ENCODE assay signal across 15 cellular contexts in genomic region chr3:184576457-184577240, GRCh38. TPM values are rescaled to one million over a fixed set of nuclear protein-coding genes. Genes with fewer than 3 reads are reported as not detected.
A peak's percentile ranks its signal among the peaks of the same experiment; 100 is the strongest.
DNase-seq lines count a peak whose midpoint lies in the region; ATAC-seq, FAIRE-seq and TF ChIP-seq lines count a peak whose summit lies in the region.
"Had no signal": no experiment of that assay in that cellular context is flagged by ENCODE, and none has a peak within 500 bp of the region (broad histone marks: within the 10 kb centered on the region; RNA-seq: fewer than 3 reads in every experiment).

No MANE protein-coding gene starts in this region.

- H3K9ac ChIP-seq in neural progenitor cell, result no peak overlapping the region
- H3K9ac ChIP-seq: BLaER1 treated with 17β-estradiol and CSF1 and Interleukin-3, amounts not matched to agents 10 nM and 100 nM had no signal

- H3K9me3 ChIP-seq in cardiac muscle cell (ENCODE audit: low read depth) (no peaks in the 10 kb centered on the region), heart right ventricle (no peaks in the 10 kb centered on the region), neural progenitor cell (ENCODE audit: low read depth) (no peaks in the 10 kb centered on the region)
- H3K9me3 ChIP-seq: BLaER1 treated with 17β-estradiol and CSF1 and Interleukin-3, amounts not matched to agents 10 nM and 100 nM had no signal

- H3K4me1 ChIP-seq in cardiac muscle cell (ENCODE audit: low read depth) (peaks cover 69% of the 10 kb centered on the region), heart right ventricle (peaks cover 0 to 8% (median under 1%) of the 10 kb centered on the region in 9 donors), neural progenitor cell (peaks cover 19% of the 10 kb centered on the region)

- H3K4me3 Mint-ChIP-seq in endothelial cell (ENCODE audit: unreplicated experiment) (peak overlapping the region; percentile 54), neural progenitor cell (peak overlapping the region; percentile 59)
- no peak overlapping the region for H3K4me3 Mint-ChIP-seq in activated naive CD8-positive, alpha-beta T cell treated with anti-CD3 and anti-CD28 coated beads, Interleukin-2, amount 50 U/mL, for 24 hours
- H3K4me3 Mint-ChIP-seq: CD4-positive, CD25-positive, alpha-beta regulatory T cell had no signal

- no peaks in the 10 kb centered on the region for H3F3A ChIP-seq in neural progenitor cell (ENCODE audit: low read depth)

- peaks cover 19% of the 10 kb centered on the region for H3K27me3 Mint-ChIP-seq in endothelial cell (ENCODE audit: unreplicated experiment)
- H3K27me3 Mint-ChIP-seq in neural progenitor cell (ENCODE audit: insufficient read depth, low read depth), result peaks cover 18% of the 10 kb centered on the region
- peaks cover 8% of the 10 kb centered on the region for H3K27me3 Mint-ChIP-seq in activated naive CD8-positive, alpha-beta T cell treated with anti-CD3 and anti-CD28 coated beads, Interleukin-2, amount 50 U/mL, for 24 hours

- DNase-seq in cardiac muscle cell (ENCODE audit: low read depth in 1 of 2, low spot score in 1 of 2) (no peak), heart right ventricle (no peak), endothelial cell (ENCODE audit: low spot score) (no peak), neural progenitor cell (ENCODE audit: low spot score) (no peak), NCI-H2227 (lab: John Stamatoyannopoulos, UW; ENCODE audit: unreplicated experiment) (no peak), frontal cortex (ENCODE audit: low spot score in 2 of 2) (no peak)
- DNase-seq in activated naive CD8-positive, alpha-beta T cell treated with anti-CD3 and anti-CD28 coated beads, Interleukin-2, amount 50 U/mL, for 24 hours, result no peak
- DNase-seq: ACHN; CD4-positive, CD25-positive, alpha-beta regulatory T cell; DMS53; GF-D8; HCEC 1CT had no signal

- FAIRE-seq in frontal cortex (lab: Jason Lieb, UNC), result no peak
- FAIRE-seq: GM19239 had no signal

- H3K27ac Mint-ChIP-seq in endothelial cell (ENCODE audit: unreplicated experiment) (peak overlapping the region; percentile 79), neural progenitor cell (peak overlapping the region; percentile 23)
- no peak overlapping the region for H3K27ac Mint-ChIP-seq in activated naive CD8-positive, alpha-beta T cell treated with anti-CD3 and anti-CD28 coated beads, Interleukin-2, amount 50 U/mL, for 24 hours
- H3K27ac Mint-ChIP-seq: CD4-positive, CD25-positive, alpha-beta regulatory T cell had no signal

- H3K36me3 ChIP-seq in cardiac muscle cell (peaks cover 75% of the 10 kb centered on the region), heart right ventricle (peaks cover 0 to 57% (median 0%) of the 10 kb centered on the region in 9 donors), neural progenitor cell (no peaks in the 10 kb centered on the region)

- H3K36me3 Mint-ChIP-seq in endothelial cell (ENCODE audit: low read depth, unreplicated experiment), result peaks cover 24% of the 10 kb centered on the region
- peaks cover 29% of the 10 kb centered on the region for H3K36me3 Mint-ChIP-seq in neural progenitor cell
- no peaks in the 10 kb centered on the region for H3K36me3 Mint-ChIP-seq in activated naive CD8-positive, alpha-beta T cell treated with anti-CD3 and anti-CD28 coated beads, Interleukin-2, amount 50 U/mL, for 24 hours (ENCODE audit: low read depth)
- H3K36me3 Mint-ChIP-seq: CD4-positive, CD25-positive, alpha-beta regulatory T cell had no signal

- no peak overlapping the region for H2AFZ ChIP-seq in neural progenitor cell (replicated peaks)

- H3K27me3 ChIP-seq in cardiac muscle cell (no peaks in the 10 kb centered on the region), heart right ventricle (peaks cover 0 to 3% (median 0%) of the 10 kb centered on the region in 7 donors), neural progenitor cell (peaks cover 37% of the 10 kb centered on the region)

- H3K4me3 ChIP-seq in cardiac muscle cell (no peak overlapping the region), heart right ventricle (no peak overlapping the region), neural progenitor cell (no peak overlapping the region)
- H3K4me3 ChIP-seq: BLaER1 treated with 17β-estradiol and CSF1 and Interleukin-3, amounts not matched to agents 10 nM and 100 nM had no signal

- H3K4me2 ChIP-seq in neural progenitor cell, result no peak overlapping the region

- H3K4me1 Mint-ChIP-seq in endothelial cell (ENCODE audit: unreplicated experiment) (peaks cover 40% of the 10 kb centered on the region), neural progenitor cell (peaks cover 71% of the 10 kb centered on the region)
- H3K4me1 Mint-ChIP-seq in activated naive CD8-positive, alpha-beta T cell treated with anti-CD3 and anti-CD28 coated beads, Interleukin-2, amount 50 U/mL, for 24 hours, result no peaks in the 10 kb centered on the region

- peaks cover 28% of the 10 kb centered on the region for H4K20me1 ChIP-seq in neural progenitor cell (ENCODE audit: low read depth)

- no peaks in the 10 kb centered on the region for H3K79me2 ChIP-seq in neural progenitor cell (ENCODE audit: low read depth)

- no peak for TF ChIP-seq CTCF in cardiac muscle cell (IDR thresholded peaks at IDR 0.05; ENCODE audit: low read depth, low read length)
- TF ChIP-seq CTCF in heart right ventricle (IDR thresholded peaks at IDR 0.05), result no peak
- TF ChIP-seq CTCF in endothelial cell (IDR thresholded peaks at IDR 0.05; ENCODE audit: unreplicated experiment), result no peak
- TF ChIP-seq CTCF in neural progenitor cell (IDR thresholded peaks at IDR 0.05), result no peak

- intact Hi-C loops in heart right ventricle (cut with DNase I), result no loop called here

- H3K27ac ChIP-seq in cardiac muscle cell, result peak overlapping the region; percentile 96
- H3K27ac ChIP-seq in heart right ventricle, result no peak overlapping the region
- no peak overlapping the region for H3K27ac ChIP-seq in neural progenitor cell
- H3K27ac ChIP-seq: BLaER1 treated with 17β-estradiol and CSF1 and Interleukin-3, amounts not matched to agents 10 nM and 100 nM; HL-60 had no signal

- 89 to 90% methylated on average over 25 of the region's 25 CpGs for WGBS in heart right ventricle, 2 donors

- ATAC-seq in heart right ventricle, result no peak
- no peak for ATAC-seq in activated naive CD8-positive, alpha-beta T cell treated with anti-CD3 and anti-CD28 coated beads, Interleukin-2, amount 50 U/mL, for 24 hours

- H3K9me3 Mint-ChIP-seq in endothelial cell (ENCODE audit: unreplicated experiment) (no peaks in the 10 kb centered on the region), neural progenitor cell (no peaks in the 10 kb centered on the region)
- no peaks in the 10 kb centered on the region for H3K9me3 Mint-ChIP-seq in activated naive CD8-positive, alpha-beta T cell treated with anti-CD3 and anti-CD28 coated beads, Interleukin-2, amount 50 U/mL, for 24 hours

RNA-seq across cellular contexts. Expression of gene EPHB3, which starts 15.1 kb away (rescaled TPM):
- total RNA-seq in cardiac muscle cell (132 and 170 TPM in 2 replicates), heart right ventricle (1 to 10 TPM in 7 of 10 donors, under 1 TPM in 3; 0.38 to 4.0 (median 2.3) TPM), endothelial cell (ENCODE audit: unreplicated experiment) (4.3 TPM), neural progenitor cell (ENCODE audit: low replicate concordance) (2.3 and 3.6 TPM in 2 replicates), frontal cortex (5.7 TPM)
- polyA plus RNA-seq in cardiac muscle cell (142 and 206 TPM in 2 replicates), heart right ventricle (under 1 TPM; 0.51 to 0.96 TPM)
- total RNA-seq: CD4-positive, CD25-positive, alpha-beta regulatory T cell had no signal
- polyA plus RNA-seq: CD4-positive, CD25-positive, alpha-beta regulatory T cell had no signal

Comparison
In these comparisons a context has a peak if more than half of its experiments do, and no peak if none do; other contexts are left out.
1. RNA of gene EPHB3, which starts 15.1 kb away (total RNA-seq): 132 to 170 TPM in cardiac muscle cell; 5.7 TPM in frontal cortex (single experiment), 4.3 TPM in endothelial cell (single experiment), 0.38 to 4.0 TPM in heart right ventricle and 2.3 to 3.6 TPM in neural progenitor cell; every median in the first group is over 10 times any median in the second.